Comparison of ENCODE assay signal across 8 cellular contexts in genomic region chr6:43020847-43021246, GRCh38. TPM values are rescaled to one million over a fixed set of nuclear protein-coding genes. Genes with fewer than 3 reads are reported as not detected.
DNase-seq lines count a peak whose midpoint lies in the region; FAIRE-seq and TF ChIP-seq lines count a peak whose summit lies in the region.

No MANE protein-coding gene starts in this region.

- H3K4me1 ChIP-seq in PC-9 (replicated peaks; ENCODE audit: insufficient read depth) (0 out of 2 replicates have a peak, but pooled peaks cover 10% of the 10 kb centered on the region), esophagus (ENCODE audit: control insufficient read depth in 2 of 2, insufficient read depth in 2 of 2, low read length in 1 of 2) (peaks cover 4 to 12% of the 10 kb centered on the region in 2 donors), ovary (ENCODE audit: insufficient read depth) (peaks cover 10% of the 10 kb centered on the region)

- no peak for TF ChIP-seq POLR2A in ovary (IDR thresholded peaks at IDR 0.05)

- H3K27me3 ChIP-seq in PC-9 (ENCODE audit: insufficient read depth, low read depth), result no peaks in the 10 kb centered on the region
- H3K27me3 ChIP-seq in esophagus (ENCODE audit: control insufficient read depth in 1 of 2, insufficient read depth in 2 of 2, low read length in 2 of 2), result no peaks in the 10 kb centered on the region
- no peaks in the 10 kb centered on the region for H3K27me3 ChIP-seq in ovary

- no peak for DNase-seq in GM12865 (ENCODE audit: low read depth)
- DNase-seq in PC-9, result no peak
- no peak for DNase-seq in ovary
- DNase-seq in AG08395 (ENCODE audit: low spot score), result no peak
- DNase-seq in NCI-H1694 treated with DMSO at 0.1 percent for 48 hours (lab: John Stamatoyannopoulos, UW), result no peak
- no peak for DNase-seq in DMS153 (lab: John Stamatoyannopoulos, UW)
- no peak for DNase-seq in frontal cortex (ENCODE audit: low spot score in 2 of 2)

- WGBS in esophagus, 2 donors, result 45 to 47% methylated on average over 5 of the region's 5 CpGs
- 25 to 40% (median 31%) methylated on average over 5 of the region's 5 CpGs for WGBS in ovary, 3 donors

- H2AFZ ChIP-seq in PC-9, result peak overlapping the region; percentile 83; the same call in 1 of the 2 replicates

- no peaks in the 10 kb centered on the region for H3K9me3 ChIP-seq in PC-9 (ENCODE audit: insufficient read depth, low read depth)
- no peaks in the 10 kb centered on the region for H3K9me3 ChIP-seq in esophagus (ENCODE audit: control insufficient read depth in 2 of 2, insufficient read depth in 1 of 2, low read depth in 1 of 2, low read length in 1 of 2)
- H3K9me3 ChIP-seq in ovary, result no peaks in the 10 kb centered on the region

- H3K27ac ChIP-seq in PC-9, result peak overlapping the region; percentile 46
- peak overlapping the region; percentile 90 to 94 for H3K27ac ChIP-seq in esophagus (ENCODE audit: low read depth in 2 of 2, low read length in 1 of 2)
- peak overlapping the region; percentile 75 to 84 for H3K27ac ChIP-seq in ovary

- no peak for FAIRE-seq in frontal cortex (lab: Jason Lieb, UNC)

- intact Hi-C loops in PC-9 (cut with micrococcal nuclease; ENCODE audit: unreplicated experiment), result no loop called here
- intact Hi-C loops in ovary (cut with DNase I), result no loop called here

- peaks cover 30% of the 10 kb centered on the region; the same call in 1 of the 2 replicates for H3F3A ChIP-seq in PC-9 (ENCODE audit: insufficient read depth, low read depth)

- no peak for TF ChIP-seq CTCF in GM12865 (IDR thresholded peaks at IDR 0.05; ENCODE audit: insufficient read depth, low read depth, low read length, missing control alignments)
- TF ChIP-seq CTCF in PC-9 (conservative IDR thresholded peaks at IDR 0.05), result no peak
- no peak for TF ChIP-seq CTCF in ovary (IDR thresholded peaks at IDR 0.05)

- no peaks in the 10 kb centered on the region for H3K9me2 ChIP-seq in PC-9 (ENCODE audit: insufficient read depth)

- no TSS peak for BruUV-seq in PC-9 (replicated peaks; lab: Mats Ljungman, UMichigan)

- H3K79me2 ChIP-seq in PC-9 (ENCODE audit: low read depth), result peaks cover 47% of the 10 kb centered on the region

- H4K20me1 ChIP-seq in PC-9 (ENCODE audit: insufficient read depth), result peaks cover 3% of the 10 kb centered on the region

- peak overlapping the region; percentile 88 for H3K4me2 ChIP-seq in PC-9

- CTCF ChIA-PET in PC-9 (lab: Charles Lee), result no interaction called here

- peak overlapping the region; percentile 74 for H3K4me3 ChIP-seq in GM12865 (ENCODE audit: low read depth, low read length)
- H3K4me3 ChIP-seq in PC-9, result peak overlapping the region; percentile 79; the same call in 1 of the 2 replicates
- H3K4me3 ChIP-seq in esophagus (ENCODE audit: low read depth in 1 of 2, low read length in 2 of 2), result peak overlapping the region; percentile 92 to 94
- peak overlapping the region; percentile 85 for H3K4me3 ChIP-seq in ovary

- POLR2A ChIA-PET in PC-9 (lab: Charles Lee; ENCODE audit: unreplicated experiment), result interaction anchor here (0.6 to 0.8 kb wide), 3 partner anchors 61 to 1298 kb away, joined by 3 to 6 read pairs (median 4); partner anchors contain the start of gene CNPY3

- no peak for TF ChIP-seq EP300 in ovary (IDR thresholded peaks at IDR 0.05)

- peaks cover 24% of the 10 kb centered on the region for H3K36me3 ChIP-seq in PC-9 (ENCODE audit: low read depth)
- H3K36me3 ChIP-seq in esophagus (ENCODE audit: control insufficient read depth in 2 of 2, insufficient read depth in 2 of 2, low read length in 1 of 2), result peaks cover 7 to 27% of the 10 kb centered on the region in 2 donors
- H3K36me3 ChIP-seq in ovary, result no peaks in the 10 kb centered on the region

RNA-seq across cellular contexts. Expression of gene RRP36, which starts 0.6 kb away (rescaled TPM):
- 45.2 and 62.5 TPM in 2 replicates for total RNA-seq in PC-9 (2021)
- polyA plus RNA-seq in esophagus, result 10 to 100 TPM; 18.4 to 40.3 TPM
- total RNA-seq in ovary, result 10 to 100 TPM; 24.7 to 50.4 (median 36.0) TPM
- polyA plus RNA-seq in ovary, result 10 to 100 TPM; 23.6 to 58.7 TPM
- total RNA-seq in frontal cortex, result 60.3 TPM

RNA-seq across cellular contexts. Expression of gene KLHDC3, which starts 6.8 kb away (rescaled TPM):
- total RNA-seq in PC-9 (2021) (104 and 122 TPM in 2 replicates), ovary (10 to 100 TPM; 40.9 to 78.8 (median 55.1) TPM), frontal cortex (164 TPM)
- polyA plus RNA-seq in esophagus (10 to 100 TPM; 39.3 to 40.9 TPM), ovary (10 to 100 TPM; 72.1 to 90.9 TPM)

RNA-seq across cellular contexts. Expression of gene MEA1, which starts 7.1 kb away (rescaled TPM):
- total RNA-seq in PC-9 (2021) (77.0 and 77.6 TPM in 2 replicates), ovary (10 to 100 TPM; 48.2 to 69.8 (median 60.1) TPM), frontal cortex (31.4 TPM)
- polyA plus RNA-seq in esophagus (10 to 100 TPM; 83.0 to 95.6 TPM), ovary (10 to 100 TPM; 75.9 to 95.1 TPM)

RNA-seq across cellular contexts. Expression of gene CUL7, which starts 32.8 kb away (rescaled TPM):
- total RNA-seq in PC-9 (2021) (22.8 and 32.4 TPM in 2 replicates), ovary (10 to 100 TPM; 15.6 to 29.1 (median 25.0) TPM), frontal cortex (12.6 TPM)
- polyA plus RNA-seq in esophagus (1 to 10 TPM; 5.1 to 5.5 TPM), ovary (10 to 100 TPM in 1 of 2 donors, 1 to 10 TPM in 1; 9.3 to 13.9 TPM)

RNA-seq across cellular contexts. Expression of gene PPP2R5D, which starts 36.5 kb away (rescaled TPM):
- total RNA-seq in PC-9 (2021), result 42.9 and 53.7 TPM in 2 replicates
- 10 to 100 TPM; 16.7 to 17.4 TPM for polyA plus RNA-seq in esophagus
- 10 to 100 TPM; 20.4 to 40.5 (median 34.1) TPM for total RNA-seq in ovary
- polyA plus RNA-seq in ovary, result 10 to 100 TPM; 30.4 to 78.1 TPM
- total RNA-seq in frontal cortex, result 37.5 TPM
